10 cellular contexts compared by ENCODE assay signal in the genomic region with DNA sequence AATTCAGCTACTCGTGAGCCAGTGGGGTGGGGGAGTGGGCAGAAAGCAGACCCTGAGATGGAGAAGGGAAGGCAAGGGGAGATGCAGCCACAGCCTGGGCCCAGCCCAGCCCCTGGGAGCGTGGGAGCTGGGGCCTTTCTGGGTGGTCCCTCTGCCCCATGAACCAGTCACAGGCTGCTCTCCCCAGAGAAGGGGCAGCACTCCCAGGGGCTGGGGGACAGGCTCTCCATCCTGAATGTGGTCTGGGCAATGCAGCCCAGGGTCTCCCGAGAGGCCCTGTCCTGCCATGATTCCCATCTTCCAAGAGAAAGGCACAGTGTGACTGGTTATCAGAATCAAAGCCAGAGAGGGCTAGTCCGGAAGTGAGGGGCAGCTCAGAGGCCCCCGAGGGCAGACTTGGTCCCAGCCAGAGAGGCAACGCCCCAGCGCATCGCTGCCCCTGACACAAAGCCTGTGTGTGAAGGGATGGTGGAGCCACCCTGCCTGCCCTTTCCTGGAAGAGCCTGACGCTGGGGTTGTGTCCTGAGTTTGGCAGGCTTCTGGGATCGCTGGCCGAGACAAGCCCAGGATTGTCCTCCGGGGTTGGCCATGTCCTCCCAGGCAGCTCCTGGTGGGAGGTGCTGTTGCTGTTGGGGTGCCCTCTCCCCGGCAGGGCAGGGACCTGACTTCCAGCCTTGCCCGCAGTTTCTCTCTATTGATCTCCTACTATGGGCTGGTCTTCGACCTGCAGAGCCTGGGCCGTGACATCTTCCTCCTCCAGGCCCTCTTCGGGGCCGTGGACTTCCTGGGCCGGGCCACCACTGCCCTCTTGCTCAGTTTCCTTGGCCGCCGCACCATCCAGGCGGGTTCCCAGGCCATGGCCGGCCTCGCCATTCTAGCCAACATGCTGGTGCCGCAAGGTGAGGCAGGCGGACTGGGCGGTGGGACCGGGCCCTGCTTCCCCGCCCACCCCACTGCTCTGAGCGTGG. TPM values are rescaled to one million over a fixed set of nuclear protein-coding genes. Genes with fewer than 3 reads are reported as not detected.
DNase-seq lines count a peak whose midpoint lies in the region; FAIRE-seq and TF ChIP-seq lines count a peak whose summit lies in the region.
"Had no signal": no experiment of that assay in that cellular context is flagged by ENCODE, and none has a peak within 500 bp of the region (broad histone marks: within the 10 kb centered on the region; RNA-seq: fewer than 3 reads in every experiment).

No MANE protein-coding gene starts in this region.

- H3K4me2 ChIP-seq in OCI-LY7 (ENCODE audit: low read length) (peak overlapping the region; percentile 43), endothelial cell of umbilical vein (ENCODE audit: insufficient read depth, low read length) (no peak overlapping the region)

- H3K9ac ChIP-seq in ES-I3 (ENCODE audit: low read depth, low read length) (peak overlapping the region; percentile 61), endothelial cell of umbilical vein (replicated peaks; ENCODE audit: extremely low read depth, insufficient read depth, low read length) (no peak overlapping the region)

- H3K36me3 ChIP-seq in ES-I3 (ENCODE audit: insufficient read depth, low read length) (no peaks in the 10 kb centered on the region), OCI-LY7 (ENCODE audit: insufficient read depth, low read length) (no peaks in the 10 kb centered on the region), endothelial cell of umbilical vein (ENCODE audit: control insufficient read depth in 2 of 2, extremely low read depth in 1 of 2, insufficient read depth in 2 of 2, low read length in 2 of 2) (no peaks in the 10 kb centered on the region), neuron (ENCODE audit: insufficient read depth, low read length) (no peaks in the 10 kb centered on the region), transverse colon (no peaks in the 10 kb centered on the region)

- H3K27me3 ChIP-seq in endothelial cell of umbilical vein (ENCODE audit: control insufficient read depth in 2 of 2, insufficient read depth in 2 of 2, low read length in 2 of 2) (no peaks in the 10 kb centered on the region), neuron (ENCODE audit: insufficient read depth, low read length) (peaks cover under 1% of the 10 kb centered on the region), transverse colon (no peaks in the 10 kb centered on the region)

- in situ Hi-C loops in transverse colon (cut with MboI; ENCODE audit: low pct_ligation_motif_present in 1 of 4, low pct_unique_long_range_greater_than_20kb in 1 of 4, low sequenced_read_pairs in 3 of 4), result no loop called here

- no peaks in the 10 kb centered on the region for H3K79me2 ChIP-seq in OCI-LY7 (ENCODE audit: insufficient read depth, low read depth, low read length)
- H3K79me2 ChIP-seq in endothelial cell of umbilical vein (ENCODE audit: control insufficient read depth, insufficient read depth, low read length), result no peaks in the 10 kb centered on the region

- TF ChIP-seq EP300 in transverse colon (IDR thresholded peaks at IDR 0.05; ENCODE audit: low read depth), result no peak

- BruUV-seq in OCI-LY7 (replicated peaks; lab: Mats Ljungman, UMichigan), result no TSS peak
- BruUV-seq in endothelial cell of umbilical vein (replicated peaks; lab: Mats Ljungman, UMichigan), result no TSS peak

- DNase-seq in OCI-LY7 (ENCODE audit: low spot score) (no peak), endothelial cell of umbilical vein (ENCODE audit: low read depth, low spot score) (no peak), transverse colon (no peak), SKM-1 (lab: John Stamatoyannopoulos, UW; ENCODE audit: unreplicated experiment) (no peak), NCI-H69 (lab: John Stamatoyannopoulos, UW) (no peak)
- DNase-seq in effector CD8-positive, alpha-beta T cell (lab: John Stamatoyannopoulos, UW), result no peak

- no peak for TF ChIP-seq POLR2A in endothelial cell of umbilical vein (IDR thresholded peaks at IDR 0.05; ENCODE audit: low read depth, low read length)
- no peak for TF ChIP-seq POLR2A in transverse colon (IDR thresholded peaks at IDR 0.05)

- CTCF ChIA-PET in OCI-LY7 (lab: Charles Lee; ENCODE audit: unreplicated experiment), result no interaction called here
- CTCF ChIA-PET in endothelial cell of umbilical vein (lab: Charles Lee), result interaction anchor here (1.2 to 1.8 kb wide), 3 partner anchors 13 to 118 kb away, joined by 3 to 6 read pairs (median 3); no protein-coding TSS in a partner anchor

- intact Hi-C loops in OCI-LY7 (cut with micrococcal nuclease; ENCODE audit: unreplicated experiment) (no loop called here), endothelial cell of umbilical vein (cut with micrococcal nuclease) (loop anchor here (5.0 kb wide), 1 partner anchor 70 kb away; no protein-coding TSS in a partner anchor), transverse colon (cut with DNase I; ENCODE audit: low total_unique reads) (no loop called here)

- H3K4me1 ChIP-seq in ES-I3 (ENCODE audit: insufficient read depth, low read length) (peaks cover 18% of the 10 kb centered on the region), OCI-LY7 (ENCODE audit: insufficient read depth, low read length, poor library complexity, severe bottlenecking) (peaks cover 15% of the 10 kb centered on the region), endothelial cell of umbilical vein (ENCODE audit: control insufficient read depth, extremely low read depth, insufficient read depth, low read length) (no peaks in the 10 kb centered on the region), neuron (ENCODE audit: insufficient read depth, low read length) (peaks cover 21% of the 10 kb centered on the region), transverse colon (peaks cover 0 to 19% (median 0%) of the 10 kb centered on the region in 4 donors)

- dilution Hi-C loops in endothelial cell of umbilical vein (cut with MboI; ENCODE audit: extremely low pct_ligation_motif_present, low sequenced_read_pairs), result no loop called here

- 82% methylated on average over 30 of the region's 30 CpGs; no CpG with 5 or more reads in 1 of the 2 donors for WGBS in transverse colon (ENCODE audit: low coverage in 1 of 2), 2 donors

- H3K4me3 ChIP-seq in OCI-LY7 (ENCODE audit: low read depth, low read length, poor library complexity, severe bottlenecking) (no peak overlapping the region), endothelial cell of umbilical vein (replicated peaks in 1 of 3; ENCODE audit: insufficient read depth in 1 of 3, low read depth in 1 of 3, low read length in 3 of 3) (no peak overlapping the region), neuron (ENCODE audit: low read length) (peak overlapping the region; percentile 44), transverse colon (no peak overlapping the region)

- no peaks in the 10 kb centered on the region for H3K9me3 ChIP-seq in ES-I3 (ENCODE audit: control insufficient read depth, insufficient read depth, low read length)
- H3K9me3 ChIP-seq in OCI-LY7 (ENCODE audit: low read length), result no peaks in the 10 kb centered on the region
- no peaks in the 10 kb centered on the region for H3K9me3 ChIP-seq in endothelial cell of umbilical vein (replicated peaks; ENCODE audit: control insufficient read depth, insufficient read depth, low read length)
- H3K9me3 ChIP-seq in neuron (ENCODE audit: low read length), result no peaks in the 10 kb centered on the region
- H3K9me3 ChIP-seq in transverse colon, result no peaks in the 10 kb centered on the region

- POLR2A ChIA-PET in OCI-LY7 (lab: Charles Lee), result interaction anchor here (0.7 kb wide), 1 partner anchor 250 kb away, joined by 3 read pairs; the partner anchor contains the start of genes PRDX5 and TRMT112
- POLR2A ChIA-PET in endothelial cell of umbilical vein (lab: Charles Lee), result interaction anchor here (0.7 kb wide), 1 partner anchor 89 kb away, joined by 10 read pairs; no protein-coding TSS in a partner anchor

- no peaks in the 10 kb centered on the region for H4K20me1 ChIP-seq in OCI-LY7 (ENCODE audit: insufficient read depth, low read length)
- H4K20me1 ChIP-seq in endothelial cell of umbilical vein (replicated peaks; ENCODE audit: control insufficient read depth, extremely low read depth, insufficient read depth, low read length), result no peaks in the 10 kb centered on the region

- no peak for FAIRE-seq in endothelial cell of umbilical vein (lab: Jason Lieb, UNC)

- H3K27ac ChIP-seq in OCI-LY7 (ENCODE audit: low read depth, low read length, poor library complexity, severe bottlenecking) (no peak overlapping the region), endothelial cell of umbilical vein (ENCODE audit: insufficient read depth, low read depth, low read length) (no peak overlapping the region), transverse colon (no peak overlapping the region)

- peak overlapping the region; percentile 62; the same call in 1 of the 2 replicates for H2AFZ ChIP-seq in OCI-LY7 (ENCODE audit: low read length)
- peak overlapping the region; percentile 48 for H2AFZ ChIP-seq in endothelial cell of umbilical vein (ENCODE audit: low read depth, low read length)
- peak overlapping the region; percentile 76 for H2AFZ ChIP-seq in neuron (ENCODE audit: low read depth, low read length)

- no peak for TF ChIP-seq CTCF in OCI-LY7 (conservative IDR thresholded peaks at IDR 0.05; ENCODE audit: low read length)
- TF ChIP-seq CTCF in endothelial cell of umbilical vein (IDR thresholded peaks at IDR 0.05; ENCODE audit: extremely low read depth in 1 of 2, insufficient read depth in 1 of 2, low read depth in 1 of 2, low read length in 2 of 2), result no peak
- TF ChIP-seq CTCF in transverse colon (IDR thresholded peaks at IDR 0.05), result no peak

- no peaks in the 10 kb centered on the region for H3K9me2 ChIP-seq in OCI-LY7 (ENCODE audit: insufficient read depth, low read length)

- H3K9me1 ChIP-seq in endothelial cell of umbilical vein (replicated peaks; ENCODE audit: control insufficient read depth, extremely low read depth, insufficient read depth, low read length), result no peaks in the 10 kb centered on the region

RNA-seq across cellular contexts. Expression of gene SLC22A11, which starts 11.5 kb away (rescaled TPM):
- 0.09 and 0.18 TPM in 2 replicates for total RNA-seq in OCI-LY7 (2014; rRNA removed; shearing (Covaris generic))
- total RNA-seq in OCI-LY7 (2022) (not detected in 2 replicates), endothelial cell of umbilical vein (not detected in 2 replicates), transverse colon (not detected)
- not detected in 2 replicates for polyA plus RNA-seq in endothelial cell of umbilical vein
- polyA plus RNA-seq in endothelial cell of umbilical vein (2011; cell fraction: cytosol; rRNA removed), result not detected in 2 replicates
- not detected in 2 replicates for polyA plus RNA-seq in endothelial cell of umbilical vein (2011; cell fraction: nucleus; rRNA removed)
- polyA plus RNA-seq in endothelial cell of umbilical vein (2012), result not detected in 2 replicates
- polyA minus RNA-seq in endothelial cell of umbilical vein, result not detected in 2 replicates
- not detected for polyA minus RNA-seq in endothelial cell of umbilical vein (2011; cell fraction: cytosol; rRNA and poly(A)+ RNA removed)
- not detected in 2 replicates for polyA minus RNA-seq in endothelial cell of umbilical vein (2011; cell fraction: nucleus; rRNA and poly(A)+ RNA removed)
- total RNA-seq: lung microvascular endothelial cell, RPMI7951 had no signal

RNA-seq across cellular contexts. Expression of gene SLC22A12, which starts 23.8 kb away (rescaled TPM):
- not detected in 2 replicates for total RNA-seq in OCI-LY7 (2014; rRNA removed; shearing (Covaris generic))
- total RNA-seq in OCI-LY7 (2022) (not detected in 2 replicates), endothelial cell of umbilical vein (not detected in 2 replicates), transverse colon (not detected)
- polyA plus RNA-seq in endothelial cell of umbilical vein, result not detected in 2 replicates
- not detected in 2 replicates for polyA plus RNA-seq in endothelial cell of umbilical vein (2011; cell fraction: cytosol; rRNA removed)
- not detected in 2 replicates for polyA plus RNA-seq in endothelial cell of umbilical vein (2011; cell fraction: nucleus; rRNA removed)
- not detected in 2 replicates for polyA plus RNA-seq in endothelial cell of umbilical vein (2012)
- not detected in 2 replicates for polyA minus RNA-seq in endothelial cell of umbilical vein
- not detected for polyA minus RNA-seq in endothelial cell of umbilical vein (2011; cell fraction: cytosol; rRNA and poly(A)+ RNA removed)
- not detected in 2 replicates for polyA minus RNA-seq in endothelial cell of umbilical vein (2011; cell fraction: nucleus; rRNA and poly(A)+ RNA removed)
- total RNA-seq: lung microvascular endothelial cell, RPMI7951 had no signal
